Comparison of ENCODE assay signal across 8 cellular contexts in genomic region chr11:60485987-60486386, GRCh38. TPM values are rescaled to one million over a fixed set of nuclear protein-coding genes. Genes with fewer than 3 reads are reported as not detected.
A peak's percentile ranks its signal among the peaks of the same experiment; 100 is the strongest.
DNase-seq lines count a peak whose midpoint lies in the region; ATAC-seq, FAIRE-seq and TF ChIP-seq lines count a peak whose summit lies in the region.

No MANE protein-coding gene starts in this region.

- H3K4me2 ChIP-seq in osteoblast (ENCODE audit: insufficient read depth, low read length): no peak overlapping the region

- FAIRE-seq in GM12892 (lab: Jason Lieb, UNC): peak; percentile 100

- H3K36me3 ChIP-seq in RWPE2 (ENCODE audit: low read depth): no peaks in the 10 kb centered on the region
- H3K36me3 ChIP-seq in thyroid gland: no peaks in the 10 kb centered on the region
- no peaks in the 10 kb centered on the region for H3K36me3 ChIP-seq in osteoblast (ENCODE audit: insufficient read depth, low read length)

- no peaks in the 10 kb centered on the region for H3K4me1 Mint-ChIP-seq in activated T-helper 1 cell treated with anti-CD3 and anti-CD28 coated beads, Interleukin-12 subunit alpha, Interleukin-12 subunit beta, Interleukin-2, Interleukin-4 antibody, amounts not matched to agents 30 ng/mL and 10 ng/mL and 1 ng/mL, durations not matched to agents 14 hours and 24 hours and 36 hours (ENCODE audit: low read depth)

- 65 to 68% methylated on average over 5 of the region's 5 CpGs for WGBS in thyroid gland, 2 donors

- H3K27ac ChIP-seq in RWPE2 (ENCODE audit: poor library complexity, severe bottlenecking) (no peak overlapping the region), thyroid gland (no peak overlapping the region), osteoblast (ENCODE audit: low read depth, low read length) (no peak overlapping the region)

- no peak overlapping the region for H2AFZ ChIP-seq in osteoblast (ENCODE audit: low read length)

- no peaks in the 10 kb centered on the region for H3K27me3 ChIP-seq in RWPE2 (ENCODE audit: insufficient read depth, poor library complexity, severe bottlenecking)
- H3K27me3 ChIP-seq in thyroid gland: no peaks in the 10 kb centered on the region
- H3K27me3 ChIP-seq in osteoblast (ENCODE audit: insufficient read depth, low read length): no peaks in the 10 kb centered on the region

- no peaks in the 10 kb centered on the region for H3K9me3 Mint-ChIP-seq in activated T-helper 1 cell treated with anti-CD3 and anti-CD28 coated beads, Interleukin-12 subunit alpha, Interleukin-12 subunit beta, Interleukin-2, Interleukin-4 antibody, amounts not matched to agents 30 ng/mL and 10 ng/mL and 1 ng/mL, durations not matched to agents 14 hours and 24 hours and 36 hours

- no peak overlapping the region for H3K27ac Mint-ChIP-seq in activated T-helper 1 cell treated with anti-CD3 and anti-CD28 coated beads, Interleukin-12 subunit alpha, Interleukin-12 subunit beta, Interleukin-2, Interleukin-4 antibody, amounts not matched to agents 30 ng/mL and 10 ng/mL and 1 ng/mL, durations not matched to agents 14 hours and 24 hours and 36 hours

- peak; percentile 90 for ATAC-seq in GM21390 (IDR thresholded peaks at IDR 0.05; ENCODE audit: unreplicated experiment)
- ATAC-seq in HG03469 (IDR thresholded peaks at IDR 0.05; ENCODE audit: unreplicated experiment): peak; percentile 83
- ATAC-seq in RWPE2 (ENCODE audit: low read depth): peak; percentile 49; the same call in 2 of the 3 replicates

- no peaks in the 10 kb centered on the region for H4K20me1 ChIP-seq in osteoblast (ENCODE audit: insufficient read depth, low read length)

- TF ChIP-seq POLR2A in GM12892 (IDR thresholded peaks at IDR 0.05; ENCODE audit: low read depth, low read length): no peak
- no peak for TF ChIP-seq POLR2A in thyroid gland (IDR thresholded peaks at IDR 0.05)

- intact Hi-C loops in thyroid gland (cut with DNase I): no loop called here
- intact Hi-C loops in activated T-helper 1 cell treated with anti-CD3 and anti-CD28 coated beads, Interleukin-12 subunit alpha, Interleukin-12 subunit beta, Interleukin-2, Interleukin-4 antibody, amounts not matched to agents 30 ng/mL and 10 ng/mL and 1 ng/mL, durations not matched to agents 14 hours and 24 hours and 36 hours (cut with micrococcal nuclease): loop anchor here (1.0 kb wide), 1 partner anchor 123 kb away; no protein-coding TSS in a partner anchor

- H3K36me3 Mint-ChIP-seq in activated T-helper 1 cell treated with anti-CD3 and anti-CD28 coated beads, Interleukin-12 subunit alpha, Interleukin-12 subunit beta, Interleukin-2, Interleukin-4 antibody, amounts not matched to agents 30 ng/mL and 10 ng/mL and 1 ng/mL, durations not matched to agents 14 hours and 24 hours and 36 hours (ENCODE audit: low read depth): no peaks in the 10 kb centered on the region

- H3K4me1 ChIP-seq in RWPE2 (ENCODE audit: insufficient read depth, poor library complexity, severe bottlenecking): no peaks in the 10 kb centered on the region
- no peaks in the 10 kb centered on the region for H3K4me1 ChIP-seq in thyroid gland
- no peaks in the 10 kb centered on the region for H3K4me1 ChIP-seq in osteoblast (ENCODE audit: insufficient read depth, low read length)

- H3K4me3 ChIP-seq in RWPE2 (ENCODE audit: severe bottlenecking) (no peak overlapping the region), thyroid gland (replicated peaks in 1 of 3) (no peak overlapping the region), osteoblast (ENCODE audit: insufficient read depth, low read length) (no peak overlapping the region)

- H3K79me2 ChIP-seq in osteoblast (ENCODE audit: insufficient read depth, low read length): no peaks in the 10 kb centered on the region

- peaks cover 8% of the 10 kb centered on the region for H3K27me3 Mint-ChIP-seq in activated T-helper 1 cell treated with anti-CD3 and anti-CD28 coated beads, Interleukin-12 subunit alpha, Interleukin-12 subunit beta, Interleukin-2, Interleukin-4 antibody, amounts not matched to agents 30 ng/mL and 10 ng/mL and 1 ng/mL, durations not matched to agents 14 hours and 24 hours and 36 hours (ENCODE audit: insufficient read depth)

- DNase-seq in GM12892 (ENCODE audit: insufficient read length): peak; percentile 51
- no peak for DNase-seq in RWPE2 (ENCODE audit: low spot score)
- peak; percentile 23 for DNase-seq in left kidney (ENCODE audit: low read depth, low spot score)
- DNase-seq in thyroid gland: no peak
- DNase-seq in activated T-helper 1 cell treated with anti-CD3 and anti-CD28 coated beads, Interleukin-12 subunit alpha, Interleukin-12 subunit beta, Interleukin-2, Interleukin-4 antibody, amounts not matched to agents 30 ng/mL and 10 ng/mL and 1 ng/mL, durations not matched to agents 14 hours and 24 hours and 36 hours (ENCODE audit: low spot score): no peak
- DNase-seq in osteoblast (ENCODE audit: insufficient read length, low spot score, missing footprints): no peak

- TF ChIP-seq CTCF in RWPE2 (IDR thresholded peaks at IDR 0.05; ENCODE audit: poor library complexity, severe bottlenecking) (peak; percentile 24), thyroid gland (IDR thresholded peaks at IDR 0.05) (peak in 2 of 6 experiments; percentile 18 to 27), osteoblast (IDR thresholded peaks at IDR 0.05; ENCODE audit: extremely low read depth, low read depth, low read length) (no peak)

- no peak overlapping the region for H3K4me3 Mint-ChIP-seq in activated T-helper 1 cell treated with anti-CD3 and anti-CD28 coated beads, Interleukin-12 subunit alpha, Interleukin-12 subunit beta, Interleukin-2, Interleukin-4 antibody, amounts not matched to agents 30 ng/mL and 10 ng/mL and 1 ng/mL, durations not matched to agents 14 hours and 24 hours and 36 hours

- H3K9me3 ChIP-seq in RWPE2 (ENCODE audit: severe bottlenecking) (no peaks in the 10 kb centered on the region), thyroid gland (no peaks in the 10 kb centered on the region), osteoblast (ENCODE audit: low read depth, low read length) (peaks cover 3% of the 10 kb centered on the region)

RNA-seq across cellular contexts. Expression of gene MS4A12, which starts 6.6 kb away (rescaled TPM):
- polyA plus RNA-seq in GM12892 (2012; ENCODE audit: missing spikeins): not detected
- total RNA-seq in thyroid gland (not detected), osteoblast (not detected in 2 replicates)
- total RNA-seq in activated T-helper 1 cell treated with anti-CD3 and anti-CD28 coated beads, Interleukin-12 subunit alpha, Interleukin-12 subunit beta, Interleukin-2, Interleukin-4 antibody, amounts not matched to agents 30 ng/mL and 10 ng/mL and 1 ng/mL, durations not matched to agents 14 hours and 24 hours and 36 hours: not detected in 2 replicates

RNA-seq across cellular contexts. Expression of gene MS4A13, which starts 29.2 kb away (rescaled TPM):
- not detected for polyA plus RNA-seq in GM12892 (2012; ENCODE audit: missing spikeins)
- not detected for total RNA-seq in thyroid gland
- total RNA-seq in activated T-helper 1 cell treated with anti-CD3 and anti-CD28 coated beads, Interleukin-12 subunit alpha, Interleukin-12 subunit beta, Interleukin-2, Interleukin-4 antibody, amounts not matched to agents 30 ng/mL and 10 ng/mL and 1 ng/mL, durations not matched to agents 14 hours and 24 hours and 36 hours: not detected in 2 replicates
- not detected in 2 replicates for total RNA-seq in osteoblast

RNA-seq across cellular contexts. Expression of gene MS4A1, which starts 30.3 kb away (rescaled TPM):
- polyA plus RNA-seq in GM12892 (2012; ENCODE audit: missing spikeins): 400 TPM
- total RNA-seq in thyroid gland (under 1 TPM in 2 of 4 donors, not detected in 2; 0.13 to 0.25 TPM), osteoblast (not detected in 2 replicates)
- not detected in 2 replicates for total RNA-seq in activated T-helper 1 cell treated with anti-CD3 and anti-CD28 coated beads, Interleukin-12 subunit alpha, Interleukin-12 subunit beta, Interleukin-2, Interleukin-4 antibody, amounts not matched to agents 30 ng/mL and 10 ng/mL and 1 ng/mL, durations not matched to agents 14 hours and 24 hours and 36 hours

RNA-seq across cellular contexts. Expression of gene MS4A5, which starts 56.6 kb away (rescaled TPM):
- not detected for polyA plus RNA-seq in GM12892 (2012; ENCODE audit: missing spikeins)
- not detected for total RNA-seq in thyroid gland
- not detected in 2 replicates for total RNA-seq in activated T-helper 1 cell treated with anti-CD3 and anti-CD28 coated beads, Interleukin-12 subunit alpha, Interleukin-12 subunit beta, Interleukin-2, Interleukin-4 antibody, amounts not matched to agents 30 ng/mL and 10 ng/mL and 1 ng/mL, durations not matched to agents 14 hours and 24 hours and 36 hours
- total RNA-seq in osteoblast: not detected in 2 replicates

Comparison
In these comparisons a context has a peak if more than half of its experiments do, and no peak if none do; other contexts are left out.
1. DNase-seq: peak in GM12892 (single experiment) and left kidney (single experiment); none in RWPE2 (single experiment), thyroid gland (0 of 2), activated T-helper 1 cell treated with anti-CD3 and anti-CD28 coated beads, Interleukin-12 subunit alpha, Interleukin-12 subunit beta, Interleukin-2, Interleukin-4 antibody, amounts not matched to agents 30 ng/mL and 10 ng/mL and 1 ng/mL, durations not matched to agents 14 hours and 24 hours and 36 hours (single experiment) and osteoblast (single experiment).
2. Peak in every context shown above with its lines, with median percentiles within 50 percentile points of each other: ATAC-seq.